Comparison of ENCODE assay signal across 8 cellular contexts in the genomic region with DNA sequence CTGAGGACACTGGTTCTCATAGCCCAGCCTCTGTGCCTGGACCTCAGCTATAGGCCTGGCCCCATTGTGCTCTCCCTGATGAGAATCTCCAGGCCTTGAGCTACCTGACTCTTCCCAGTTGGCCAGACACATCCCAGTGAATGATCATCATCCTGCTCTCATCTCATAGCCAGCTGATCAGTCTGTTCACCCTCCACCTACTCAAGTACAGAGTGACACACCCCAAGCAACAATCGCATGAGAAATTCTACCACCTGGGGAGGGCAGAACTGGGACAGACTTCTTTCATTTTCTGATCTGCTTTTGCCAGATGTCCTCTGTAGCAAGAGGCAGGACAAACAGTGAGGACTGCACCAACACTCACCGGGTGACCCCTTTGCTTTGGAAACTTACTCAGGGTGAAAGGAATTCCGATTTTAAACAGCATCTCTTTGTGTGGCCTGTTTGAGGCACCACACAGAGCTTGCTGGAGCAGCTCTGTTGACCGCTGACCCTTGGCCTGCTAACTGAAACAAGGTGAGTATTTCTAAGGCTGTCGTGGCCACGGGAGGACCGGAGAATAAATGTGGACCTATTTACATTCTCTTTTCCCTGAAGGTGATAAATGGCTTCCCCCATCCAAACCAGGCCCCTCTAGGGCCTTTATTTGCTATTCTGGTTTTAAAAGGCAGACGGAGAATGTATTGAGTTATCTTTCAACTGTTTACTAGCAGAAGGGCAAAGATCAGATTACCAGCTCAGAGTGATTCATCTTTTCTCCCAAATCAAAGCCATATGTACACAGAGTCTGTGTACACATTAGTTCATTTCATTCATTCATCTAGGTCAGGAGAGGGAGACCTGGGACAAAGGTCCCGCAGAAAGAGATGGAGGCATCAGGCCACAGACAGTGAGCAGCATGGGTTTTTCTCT.
DNase-seq lines count a peak whose midpoint lies in the region; ATAC-seq and TF ChIP-seq lines count a peak whose summit lies in the region.

No MANE protein-coding gene starts in this region.

- H3K4me3 ChIP-seq in mucosa of descending colon (no peak overlapping the region), adrenal gland (no peak overlapping the region)

- TF ChIP-seq POLR2A in adrenal gland (IDR thresholded peaks at IDR 0.05), result no peak

- ATAC-seq in mucosa of descending colon (peak; percentile 93), left cardiac atrium (no peak), GM18868 (IDR thresholded peaks at IDR 0.05; ENCODE audit: unreplicated experiment) (no peak)

- H3K27ac ChIP-seq in adrenal gland, result peak overlapping the region in 2 of 5 donors; percentile 24 to 70

- TF ChIP-seq CTCF in mucosa of descending colon (IDR thresholded peaks at IDR 0.05) (no peak), adrenal gland (IDR thresholded peaks at IDR 0.05) (no peak)

- DNase-seq in COLO829 (ENCODE audit: low spot score) (peak; percentile 77), LoVo (ENCODE audit: low spot score) (peak; percentile 88), amniotic epithelial cell (ENCODE audit: low read depth) (peak; percentile 79), mucosa of descending colon (peak in 1 of 3 donors; percentile 24), left cardiac atrium (no peak), GM19240 (ENCODE audit: insufficient read length, low spot score) (no peak), adrenal gland (no peak)

- H3K9me3 ChIP-seq in mucosa of descending colon, result no peaks in the 10 kb centered on the region
- H3K9me3 ChIP-seq in adrenal gland (replicated peaks in 1 of 3), result no peaks in the 10 kb centered on the region

- H3K27me3 ChIP-seq in adrenal gland, result no peaks in the 10 kb centered on the region

- H3K36me3 ChIP-seq in mucosa of descending colon (ENCODE audit: low read depth), result no peaks in the 10 kb centered on the region
- no peaks in the 10 kb centered on the region for H3K36me3 ChIP-seq in adrenal gland (replicated peaks in 1 of 2)

- intact Hi-C loops in mucosa of descending colon (cut with DNase I, micrococcal nuclease), result no loop called here
- intact Hi-C loops in left cardiac atrium (cut with DNase I), result no loop called here
- intact Hi-C loops in adrenal gland (cut with DNase I), result no loop called here

- H3K4me1 ChIP-seq in mucosa of descending colon (ENCODE audit: low read depth) (no peaks in the 10 kb centered on the region), adrenal gland (replicated peaks in 1 of 2) (peaks cover 6 to 25% of the 10 kb centered on the region in 2 donors)

- WGBS in adrenal gland, 4 donors, result 60 to 69% (median 65%) methylated on average over 3 to 9 of the region's 9 CpGs

Comparison
In these comparisons a context has a peak if more than half of its experiments do, and no peak if none do; other contexts are left out.
1. DNase-seq: peak in COLO829 (single experiment), LoVo (single experiment) and amniotic epithelial cell (single experiment); none in left cardiac atrium (single experiment), GM19240 (single experiment) and adrenal gland (0 of 7).